8 cellular contexts compared by ENCODE assay signal in genomic region chr17:35089846-35090193, GRCh38. TPM values are rescaled to one million over a fixed set of nuclear protein-coding genes. Genes with fewer than 3 reads are reported as not detected.
A peak's percentile ranks its signal among the peaks of the same experiment; 100 is the strongest.
DNase-seq lines count a peak whose midpoint lies in the region; ATAC-seq lines count a peak whose summit lies in the region.

No MANE protein-coding gene starts in this region.

- peaks cover 0 to 2% (median 0%) of the 10 kb centered on the region in 11 experiments; a peak in 1 of 22 replicates for H3K36me3 ChIP-seq in BLaER1 treated with 17β-estradiol and CSF1 and Interleukin-3, amounts not matched to agents 10 nM and 100 nM
- H3K36me3 ChIP-seq in skeletal muscle tissue (ENCODE audit: control insufficient read depth in 3 of 3, insufficient read depth in 3 of 3, low read length in 3 of 3) = peaks cover 0 to 2% (median 0%) of the 10 kb centered on the region in 3 donors

- no peaks in the 10 kb centered on the region for H3K27me3 Mint-ChIP-seq in activated naive CD4-positive, alpha-beta T cell treated with anti-CD3 and anti-CD28 coated beads, Interleukin-2, amount 50 U/mL, for 24 hours

- H3K4me1 Mint-ChIP-seq in activated naive CD4-positive, alpha-beta T cell treated with anti-CD3 and anti-CD28 coated beads, Interleukin-2, amount 50 U/mL, for 24 hours = peaks cover 55% of the 10 kb centered on the region

- peak overlapping the region; percentile 96 for H3K27ac Mint-ChIP-seq in activated naive CD4-positive, alpha-beta T cell treated with anti-CD3 and anti-CD28 coated beads, Interleukin-2, amount 50 U/mL, for 24 hours

- peak overlapping the region; percentile 65 to 97 (median 90) for H3K4me2 ChIP-seq in BLaER1 treated with 17β-estradiol and CSF1 and Interleukin-3, amounts not matched to agents 10 nM and 100 nM

- peak overlapping the region; percentile 88 for H3K4me3 Mint-ChIP-seq in activated naive CD4-positive, alpha-beta T cell treated with anti-CD3 and anti-CD28 coated beads, Interleukin-2, amount 50 U/mL, for 24 hours

- DNase-seq in NCI-H460 (ENCODE audit: extremely low read depth, low read depth) (peak; percentile 43), hepatic stellate cell (ENCODE audit: low spot score) (peak; percentile 47), NCI-H2171 (lab: John Stamatoyannopoulos, UW) (no peak)

- peak overlapping the region; percentile 70 to 98 (median 81) for H3K9ac ChIP-seq in BLaER1 treated with 17β-estradiol and CSF1 and Interleukin-3, amounts not matched to agents 10 nM and 100 nM
- peak overlapping the region in 2 of 3 donors; percentile 69 to 79 for H3K9ac ChIP-seq in skeletal muscle tissue (ENCODE audit: low read depth in 1 of 3, low read length in 3 of 3)

- no peaks in the 10 kb centered on the region; a peak in 2 of 22 replicates for H3K27me3 ChIP-seq in BLaER1 treated with 17β-estradiol and CSF1 and Interleukin-3, amounts not matched to agents 10 nM and 100 nM
- no peaks in the 10 kb centered on the region for H3K27me3 ChIP-seq in skeletal muscle tissue (ENCODE audit: control insufficient read depth in 3 of 3, insufficient read depth in 3 of 3, low read length in 3 of 3)

- peak overlapping the region; percentile 45 to 93 (median 85); a peak in 21 of 22 replicates for H3K27ac ChIP-seq in BLaER1 treated with 17β-estradiol and CSF1 and Interleukin-3, amounts not matched to agents 10 nM and 100 nM
- peak overlapping the region; percentile 60 for H3K27ac ChIP-seq in skeletal muscle tissue (ENCODE audit: low read depth, low read length)

- H3K4me1 ChIP-seq in BLaER1 treated with 17β-estradiol and CSF1 and Interleukin-3, amounts not matched to agents 10 nM and 100 nM = peaks cover 25 to 54% (median 39%) of the 10 kb centered on the region in 10 experiments
- peaks cover 11 to 21% (median 13%) of the 10 kb centered on the region in 3 donors for H3K4me1 ChIP-seq in skeletal muscle tissue (ENCODE audit: control insufficient read depth in 3 of 3, insufficient read depth in 3 of 3, low read length in 3 of 3)

- H3K4me3 ChIP-seq in BLaER1 treated with 17β-estradiol and CSF1 and Interleukin-3, amounts not matched to agents 10 nM and 100 nM = peak overlapping the region; percentile 50 to 100 (median 64)
- H3K4me3 ChIP-seq in skeletal muscle tissue (ENCODE audit: low read length in 3 of 3) = peak overlapping the region; percentile 52 to 76 (median 69)

- peaks cover 0 to 17% (median 0%) of the 10 kb centered on the region in 11 experiments; a peak in 7 of 22 replicates for H4K20me1 ChIP-seq in BLaER1 treated with 17β-estradiol and CSF1 and Interleukin-3, amounts not matched to agents 10 nM and 100 nM

- no peaks in the 10 kb centered on the region for H3K9me3 Mint-ChIP-seq in activated naive CD4-positive, alpha-beta T cell treated with anti-CD3 and anti-CD28 coated beads, Interleukin-2, amount 50 U/mL, for 24 hours

- H3K36me3 Mint-ChIP-seq in activated naive CD4-positive, alpha-beta T cell treated with anti-CD3 and anti-CD28 coated beads, Interleukin-2, amount 50 U/mL, for 24 hours = no peaks in the 10 kb centered on the region

- ATAC-seq in GM21723 (IDR thresholded peaks at IDR 0.05; ENCODE audit: unreplicated experiment) (peak; percentile 20), GM21390 (IDR thresholded peaks at IDR 0.05; ENCODE audit: unreplicated experiment) (no peak)

- H3K9me3 ChIP-seq in BLaER1 treated with 17β-estradiol and CSF1 and Interleukin-3, amounts not matched to agents 10 nM and 100 nM (replicated peaks in 1 of 11) = no peaks in the 10 kb centered on the region
- H3K9me3 ChIP-seq in skeletal muscle tissue (ENCODE audit: control insufficient read depth in 3 of 3, low read length in 3 of 3) = no peaks in the 10 kb centered on the region

RNA-seq across cellular contexts. Expression of gene RFFL, which starts 26.3 kb away (rescaled TPM):
- 26.2 and 26.4 TPM in 2 replicates for total RNA-seq in NCI-H460 (2014; rRNA removed; shearing (Covaris generic))
- 10.9 and 25.0 TPM in 2 replicates for polyA plus RNA-seq in NCI-H460 (2014; cell fraction: nucleus; rRNA removed)
- 2.1 TPM for total RNA-seq in skeletal muscle tissue

RNA-seq across cellular contexts. Expression of gene RAD51D, which starts 29.8 kb away (rescaled TPM):
- total RNA-seq in NCI-H460 (2014; rRNA removed; shearing (Covaris generic)) = 9.9 and 10.6 TPM in 2 replicates
- polyA plus RNA-seq in NCI-H460 (2014; cell fraction: nucleus; rRNA removed) = 21.6 and 30.0 TPM in 2 replicates
- 3.7 TPM for total RNA-seq in skeletal muscle tissue

RNA-seq across cellular contexts. Expression of gene FNDC8, which starts 31.6 kb away (rescaled TPM):
- total RNA-seq in NCI-H460 (2014; rRNA removed; shearing (Covaris generic)) = not detected in 2 replicates
- polyA plus RNA-seq in NCI-H460 (2014; cell fraction: nucleus; rRNA removed) = not detected in 2 replicates
- total RNA-seq in skeletal muscle tissue = not detected

RNA-seq across cellular contexts. Expression of gene NLE1, which starts 52.3 kb away (rescaled TPM):
- 26.4 and 27.0 TPM in 2 replicates for total RNA-seq in NCI-H460 (2014; rRNA removed; shearing (Covaris generic))
- 62.9 and 72.9 TPM in 2 replicates for polyA plus RNA-seq in NCI-H460 (2014; cell fraction: nucleus; rRNA removed)
- total RNA-seq in skeletal muscle tissue = 13.6 TPM

RNA-seq across cellular contexts. Expression of gene UNC45B, which starts 57.8 kb away (rescaled TPM):
- total RNA-seq in NCI-H460 (2014; rRNA removed; shearing (Covaris generic)) = 0.02 TPM in 1 of 2 replicates, not detected in the other
- not detected in 2 replicates for polyA plus RNA-seq in NCI-H460 (2014; cell fraction: nucleus; rRNA removed)
- total RNA-seq in skeletal muscle tissue = 146 TPM
